In genomic region chr10:118613863-118614262, GRCh38 we compare ENCODE assay signal across 6 cellular contexts. TPM values are rescaled to one million over a fixed set of nuclear protein-coding genes. Genes with fewer than 3 reads are reported as not detected.
"Had no signal": no experiment of that assay in that cellular context is flagged by ENCODE, and none has a peak within 500 bp of the region (broad histone marks: within the 10 kb centered on the region; RNA-seq: fewer than 3 reads in every experiment).

No MANE protein-coding gene starts in this region.

RNA-seq across cellular contexts. Expression of gene PRLHR, which starts 18.4 kb away (rescaled TPM):
- total RNA-seq: H1, H9, HT-29, IMR-90, K562 had no signal
- polyA plus RNA-seq: GM23338, H1, IMR-90, K562 had no signal
